In genomic region chr13:23619073-23619855, GRCh38 we compare ENCODE assay signal across 22 cellular contexts. TPM values are rescaled to one million over a fixed set of nuclear protein-coding genes. Genes with fewer than 3 reads are reported as not detected.
DNase-seq lines count a peak whose midpoint lies in the region; ATAC-seq and TF ChIP-seq lines count a peak whose summit lies in the region.
"Had no signal": no experiment of that assay in that cellular context is flagged by ENCODE, and none has a peak within 500 bp of the region (broad histone marks: within the 10 kb centered on the region; RNA-seq: fewer than 3 reads in every experiment).

No MANE protein-coding gene starts in this region.

- DNase-seq in SK-N-SH = no peak
- no peak for DNase-seq in brain microvascular endothelial cell
- no peak for DNase-seq in glutamatergic neuron
- peak; percentile 33 for DNase-seq in pulmonary artery endothelial cell (ENCODE audit: low read depth, low spot score)
- no peak for DNase-seq in COLO829 (ENCODE audit: low spot score)
- DNase-seq: activated CD4-positive, alpha-beta T cell treated with anti-CD3 and anti-CD28 coated beads, Interleukin-2, amount 50 U/mL, for 48 hours; activated naive CD4-positive, alpha-beta T cell treated with anti-CD3 and anti-CD28 coated beads, Interleukin-2, amount 50 U/mL, for 16 hours; amniotic stem cell; dorsolateral prefrontal cortex; MV-4-11; natural killer cell; NCI-H146; ovary; right cardiac atrium; stimulated activated CD4-positive, alpha-beta T cell treated with anti-CD3 and anti-CD28 coated beads, Interleukin-4, amount 100 ng/mL, for 24 hours had no signal

- no peaks in the 10 kb centered on the region for H4K20me1 ChIP-seq in SK-N-SH (ENCODE audit: insufficient read depth)

- no peak for ATAC-seq in SK-N-SH treated with all-trans-retinoic acid at 6 μM for 48 hours
- no peak for ATAC-seq in HG02884 (IDR thresholded peaks at IDR 0.05; ENCODE audit: unreplicated experiment)
- ATAC-seq in GM21360 (IDR thresholded peaks at IDR 0.05; ENCODE audit: unreplicated experiment) = no peak
- ATAC-seq: activated T-helper 17 cell treated with anti-CD3 and anti-CD28 coated beads, Interleukin-2, amount 50 U/mL, for 72 hours; natural killer cell; stimulated activated effector memory CD8-positive, alpha-beta T cell treated with anti-CD3 and anti-CD28 coated beads, Interleukin-12 subunit alpha, Interleukin-12 subunit beta, amount 100 ng/mL, for 72 hours had no signal

- POLR2A ChIA-PET in SK-N-SH (lab: Yijun Ruan, JAX) = no interaction called here

- peaks cover 37% of the 10 kb centered on the region for H3F3A ChIP-seq in SK-N-SH (replicated peaks; ENCODE audit: insufficient read depth)

- H3K27me3 Mint-ChIP-seq in glutamatergic neuron (ENCODE audit: unreplicated experiment) = peaks cover 1% of the 10 kb centered on the region

- in situ Hi-C loops in brain microvascular endothelial cell (cut with HindIII; ENCODE audit: low pct_ligation_motif_present, low sequenced_read_pairs) = no loop called here

- CTCF ChIA-PET in SK-N-SH (lab: Yijun Ruan, JAX) = no interaction called here

- H3K9me2 ChIP-seq in SK-N-SH = no peaks in the 10 kb centered on the region

- TF ChIP-seq CTCF in SK-N-SH (IDR thresholded peaks at IDR 0.05) (no peak), brain microvascular endothelial cell (IDR thresholded peaks at IDR 0.05; ENCODE audit: low read depth, low read length, missing control alignments) (no peak), glutamatergic neuron (IDR thresholded peaks at IDR 0.05; ENCODE audit: partially characterized antibody, unreplicated experiment) (no peak)

- peak overlapping the region; percentile 21 for H3K4me3 Mint-ChIP-seq in glutamatergic neuron (ENCODE audit: unreplicated experiment)
- H3K4me3 Mint-ChIP-seq: activated T-helper 17 cell treated with anti-CD3 and anti-CD28 coated beads, Interleukin-2, amount 50 U/mL, for 72 hours; natural killer cell; stimulated activated effector memory CD8-positive, alpha-beta T cell treated with anti-CD3 and anti-CD28 coated beads, Interleukin-12 subunit alpha, Interleukin-12 subunit beta, amount 100 ng/mL, for 72 hours; T-helper 1 cell treated with Interleukin-12 subunit alpha and Interleukin-12 subunit beta and Interleukin-4 antibody, amounts not matched to agents 30 μg/mL and 1 μg/mL, for 36 hours had no signal

- H3K27me3 ChIP-seq in SK-N-SH (ENCODE audit: insufficient read depth) (no peaks in the 10 kb centered on the region), brain microvascular endothelial cell (replicated peaks) (no peaks in the 10 kb centered on the region)
- H3K27me3 ChIP-seq: dorsolateral prefrontal cortex, ovary had no signal

- peaks cover 3 to 20% of the 10 kb centered on the region in 2 experiments for H3K4me1 ChIP-seq in SK-N-SH (ENCODE audit: control insufficient read depth in 1 of 2, insufficient read depth in 2 of 2, low read depth in 1 of 2, low read length in 1 of 2)

- H3K4me1 Mint-ChIP-seq in glutamatergic neuron (ENCODE audit: low read depth, unreplicated experiment) = peaks cover 38% of the 10 kb centered on the region
- H3K4me1 Mint-ChIP-seq: activated T-helper 17 cell treated with anti-CD3 and anti-CD28 coated beads, Interleukin-2, amount 50 U/mL, for 72 hours; stimulated activated effector memory CD8-positive, alpha-beta T cell treated with anti-CD3 and anti-CD28 coated beads, Interleukin-12 subunit alpha, Interleukin-12 subunit beta, amount 100 ng/mL, for 72 hours had no signal

- no peak overlapping the region for H3K4me2 ChIP-seq in SK-N-SH

- WGBS in SK-N-SH (ENCODE audit: low lambda C conversion rate) = 83% methylated on average over 5 of the region's 5 CpGs

- H3K9ac ChIP-seq in SK-N-SH = peak overlapping the region; percentile 32; the same call in 1 of the 2 replicates

- TF ChIP-seq RAD21 in SK-N-SH (IDR thresholded peaks at IDR 0.05; ENCODE audit: low read length) = no peak

- no peak overlapping the region for H2AFZ ChIP-seq in SK-N-SH (ENCODE audit: low read depth)

- no peak for TF ChIP-seq EP300 in SK-N-SH (IDR thresholded peaks at IDR 0.05; ENCODE audit: borderline replicate concordance in 1 of 2, low read depth in 1 of 2, low read length in 1 of 2)

- H3K27ac ChIP-seq in SK-N-SH (ENCODE audit: low read depth in 2 of 2, low read length in 1 of 2) (peak overlapping the region in 1 of 2 experiments; percentile 92; a peak in 2 of 4 replicates), brain microvascular endothelial cell (peak overlapping the region; percentile 97)
- H3K27ac ChIP-seq: 22Rv1, dorsolateral prefrontal cortex, ovary had no signal

- no peak overlapping the region for H3K27ac Mint-ChIP-seq in glutamatergic neuron (ENCODE audit: unreplicated experiment)
- H3K27ac Mint-ChIP-seq: activated T-helper 17 cell treated with anti-CD3 and anti-CD28 coated beads, Interleukin-2, amount 50 U/mL, for 72 hours; natural killer cell; stimulated activated effector memory CD8-positive, alpha-beta T cell treated with anti-CD3 and anti-CD28 coated beads, Interleukin-12 subunit alpha, Interleukin-12 subunit beta, amount 100 ng/mL, for 72 hours; T-helper 1 cell treated with Interleukin-12 subunit alpha and Interleukin-12 subunit beta and Interleukin-4 antibody, amounts not matched to agents 30 μg/mL and 1 μg/mL, for 36 hours had no signal

- peaks cover 6% of the 10 kb centered on the region for H3K9me3 Mint-ChIP-seq in glutamatergic neuron (ENCODE audit: unreplicated experiment)
- H3K9me3 Mint-ChIP-seq: activated T-helper 17 cell treated with anti-CD3 and anti-CD28 coated beads, Interleukin-2, amount 50 U/mL, for 72 hours; natural killer cell; stimulated activated effector memory CD8-positive, alpha-beta T cell treated with anti-CD3 and anti-CD28 coated beads, Interleukin-12 subunit alpha, Interleukin-12 subunit beta, amount 100 ng/mL, for 72 hours; T-helper 1 cell treated with Interleukin-12 subunit alpha and Interleukin-12 subunit beta and Interleukin-4 antibody, amounts not matched to agents 30 μg/mL and 1 μg/mL, for 36 hours had no signal

- H3K36me3 ChIP-seq in SK-N-SH (replicated peaks in 1 of 2; ENCODE audit: control insufficient read depth in 1 of 2, insufficient read depth in 2 of 2, low read length in 1 of 2) = peaks cover 0 to 17% of the 10 kb centered on the region in 2 experiments
- no peaks in the 10 kb centered on the region for H3K36me3 ChIP-seq in brain microvascular endothelial cell (replicated peaks)
- H3K36me3 ChIP-seq: ovary had no signal

- no peaks in the 10 kb centered on the region for H3K79me2 ChIP-seq in SK-N-SH (ENCODE audit: insufficient read depth)

- H3K9me3 ChIP-seq in SK-N-SH = no peaks in the 10 kb centered on the region
- H3K9me3 ChIP-seq: ovary had no signal

- peaks cover 26% of the 10 kb centered on the region for H3K36me3 Mint-ChIP-seq in glutamatergic neuron (ENCODE audit: unreplicated experiment)
- H3K36me3 Mint-ChIP-seq: natural killer cell; stimulated activated effector memory CD8-positive, alpha-beta T cell treated with anti-CD3 and anti-CD28 coated beads, Interleukin-12 subunit alpha, Interleukin-12 subunit beta, amount 100 ng/mL, for 72 hours had no signal

- H3K4me3 ChIP-seq in SK-N-SH (ENCODE audit: low read depth in 2 of 2, low read length in 1 of 2) (no peak overlapping the region), brain microvascular endothelial cell (ENCODE audit: low read depth, low read length) (no peak overlapping the region)
- H3K4me3 ChIP-seq: dorsolateral prefrontal cortex, ovary had no signal

TF ChIP-seq in SK-N-SH, 30 proteins besides CTCF, POLR2A, EP300 and RAD21:
- TF ChIP-seq FOXM1 (IDR thresholded peaks at IDR 0.05; ENCODE audit: low read depth) (no peak), TCF12 (IDR thresholded peaks at IDR 0.05) (0 out of 2 replicates have a peak, but pooled peaks have one; percentile 11)

TF ChIP-seq in SK-N-SH treated with all-trans-retinoic acid at 6 μM for 48 hours, 23 proteins besides CTCF, POLR2A, EP300 and RAD21 (continues in another document):
- TF ChIP-seq ZFP3 (CRISPR knock-in tag; IDR thresholded peaks at IDR 0.05) (no peak), ZFP30 (CRISPR knock-in tag; IDR thresholded peaks at IDR 0.05) (no peak), ESRRG (CRISPR knock-in tag; IDR thresholded peaks at IDR 0.05) (no peak), CREB5 (CRISPR knock-in tag; IDR thresholded peaks at IDR 0.05; ENCODE audit: low read depth) (no peak), POU6F1 (CRISPR knock-in tag; IDR thresholded peaks at IDR 0.05; ENCODE audit: borderline replicate concordance, low read depth) (no peak), OSR1 (CRISPR knock-in tag; IDR thresholded peaks at IDR 0.05) (no peak), CSDC2 (CRISPR knock-in tag; IDR thresholded peaks at IDR 0.05) (no peak), RARB (CRISPR knock-in tag; IDR thresholded peaks at IDR 0.05) (no peak), ARNTL (CRISPR knock-in tag; IDR thresholded peaks at IDR 0.05; ENCODE audit: borderline replicate concordance, low read depth) (no peak), ZC3H10 (CRISPR knock-in tag; IDR thresholded peaks at IDR 0.05) (no peak), TCF4 (CRISPR knock-in tag; IDR thresholded peaks at IDR 0.05; ENCODE audit: borderline replicate concordance) (no peak)

RNA-seq across cellular contexts. Expression of gene TNFRSF19, which starts 49.1 kb away (rescaled TPM):
- polyA plus RNA-seq in SK-N-SH (2012; rRNA removed) = 4.6 and 6.8 TPM in 2 replicates
- polyA plus RNA-seq in SK-N-SH (2012; cell fraction: cytosol; rRNA removed) = 5.9 and 6.2 TPM in 2 replicates
- 5.1 and 10.3 TPM in 2 replicates for polyA plus RNA-seq in SK-N-SH (2012; cell fraction: nucleus; rRNA removed)
- 188 TPM for total RNA-seq in glutamatergic neuron (ENCODE audit: unreplicated experiment)
- 0.07 and 0.53 TPM in 2 replicates for total RNA-seq in pulmonary artery endothelial cell

Comparison
In these comparisons a context has a peak if more than half of its experiments do, and no peak if none do; other contexts are left out.
1. RNA of gene TNFRSF19, which starts 49.1 kb away (total RNA-seq): 188 TPM in glutamatergic neuron (single experiment); 0.07 to 0.53 TPM in pulmonary artery endothelial cell; every median in the first group is over 100 times any median in the second.